17 cellular contexts compared by ENCODE assay signal in genomic region chr20:19697415-19697814, GRCh38.
DNase-seq lines count a peak whose midpoint lies in the region; ATAC-seq and TF ChIP-seq lines count a peak whose summit lies in the region.
"Had no signal": no experiment of that assay in that cellular context is flagged by ENCODE, and none has a peak within 500 bp of the region (broad histone marks: within the 10 kb centered on the region; RNA-seq: fewer than 3 reads in every experiment).

No MANE protein-coding gene starts in this region.

- H3K9me3 ChIP-seq in IMR-90 (ENCODE audit: control insufficient read depth, insufficient read depth, low read length): no peaks in the 10 kb centered on the region
- no peaks in the 10 kb centered on the region for H3K9me3 ChIP-seq in mammary epithelial cell (replicated peaks; ENCODE audit: insufficient read depth, low read length)
- H3K9me3 ChIP-seq: HAP-1 had no signal

- no peak overlapping the region for H3K4me3 Mint-ChIP-seq in type B pancreatic cell
- no peak overlapping the region for H3K4me3 Mint-ChIP-seq in stimulated activated naive B cell treated with anti-CD40 and anti-IgM and Interleukin-4, amounts not matched to agents 10 μg/mL and 1 μg/mL and 100 μg/mL, for 72 hours
- H3K4me3 Mint-ChIP-seq: CD14-positive monocyte; CD4-positive, alpha-beta memory T cell had no signal

- BruUV-seq in IMR-90 (replicated peaks; lab: Mats Ljungman, UMichigan): no TSS peak
- BruUV-seq in mammary epithelial cell (replicated peaks; lab: Mats Ljungman, UMichigan): no TSS peak

- H4K8ac ChIP-seq in IMR-90 (ENCODE audit: low read depth in 2 of 2, low read length in 2 of 2): no peak overlapping the region

- dilution Hi-C loops in IMR-90 (cut with HindIII; ENCODE audit: low sequenced_read_pairs, unreplicated experiment): no loop called here
- dilution Hi-C loops in mammary epithelial cell (cut with HindIII; ENCODE audit: low sequenced_read_pairs): no loop called here

- H3K4me3 ChIP-seq in IMR-90 (ENCODE audit: insufficient read depth, low read depth, low read length) (no peak overlapping the region), mammary epithelial cell (replicated peaks in 1 of 3; ENCODE audit: insufficient read depth in 1 of 3, low read depth in 2 of 3, low read length in 3 of 3) (no peak overlapping the region)
- H3K4me3 ChIP-seq: BLaER1, GM23248, HAP-1 had no signal

- H3K4ac ChIP-seq in IMR-90 (ENCODE audit: low read depth, low read length): no peak overlapping the region

- no peak for DNase-seq in IMR-90
- peak; percentile 20 for DNase-seq in mammary epithelial cell
- no peak for DNase-seq in type B pancreatic cell (ENCODE audit: extremely low spot score, unreplicated experiment)
- DNase-seq in ureter (ENCODE audit: low spot score): no peak
- DNase-seq in activated CD4-positive, alpha-beta T cell treated with anti-CD3 and anti-CD28 coated beads for 1 hour: no peak
- no peak for DNase-seq in stimulated activated naive B cell treated with anti-CD40 and anti-IgM and Interleukin-4, amounts not matched to agents 10 μg/mL and 1 μg/mL and 100 μg/mL, for 72 hours
- DNase-seq: 8988T; CD4-positive, alpha-beta memory T cell; DMS153; DMS79; GDM1; GM23248 had no signal

- peaks cover 14% of the 10 kb centered on the region for H3K9me3 Mint-ChIP-seq in type B pancreatic cell
- H3K9me3 Mint-ChIP-seq in stimulated activated naive B cell treated with anti-CD40 and anti-IgM and Interleukin-4, amounts not matched to agents 10 μg/mL and 1 μg/mL and 100 μg/mL, for 72 hours: peaks cover 6 to 9% of the 10 kb centered on the region in 2 donors

- no peak for TF ChIP-seq RAD21 in IMR-90 (IDR thresholded peaks at IDR 0.05; ENCODE audit: low read length)

- H3K9me1 ChIP-seq in IMR-90 (ENCODE audit: insufficient read depth, low read length): peaks cover 6% of the 10 kb centered on the region; the same call in 1 of the 2 replicates

- no peak overlapping the region for H2AK9ac ChIP-seq in IMR-90 (replicated peaks; ENCODE audit: low read depth, low read length, poor library complexity)

- H3K4me1 Mint-ChIP-seq in type B pancreatic cell (ENCODE audit: unreplicated experiment): peaks cover 23% of the 10 kb centered on the region
- H3K4me1 Mint-ChIP-seq in stimulated activated naive B cell treated with anti-CD40 and anti-IgM and Interleukin-4, amounts not matched to agents 10 μg/mL and 1 μg/mL and 100 μg/mL, for 72 hours: peaks cover 38 to 78% of the 10 kb centered on the region in 2 donors

- H3K79me2 ChIP-seq in mammary epithelial cell (ENCODE audit: insufficient read depth, low read length): no peaks in the 10 kb centered on the region

- POLR2A ChIA-PET in IMR-90 (lab: Charles Lee; ENCODE audit: unreplicated experiment): no interaction called here

- H3K36me3 Mint-ChIP-seq in type B pancreatic cell: peaks cover 28% of the 10 kb centered on the region
- H3K36me3 Mint-ChIP-seq in stimulated activated naive B cell treated with anti-CD40 and anti-IgM and Interleukin-4, amounts not matched to agents 10 μg/mL and 1 μg/mL and 100 μg/mL, for 72 hours: peaks cover 16 to 27% of the 10 kb centered on the region in 2 donors
- H3K36me3 Mint-ChIP-seq: CD4-positive, alpha-beta memory T cell had no signal

- H2BK15ac ChIP-seq in IMR-90 (ENCODE audit: low read depth, low read length): no peak overlapping the region

- H2BK5ac ChIP-seq in IMR-90 (ENCODE audit: low read depth, low read length, poor library complexity, severe bottlenecking): no peak overlapping the region

- H3K27ac ChIP-seq in IMR-90 (ENCODE audit: insufficient read depth, low read length) (no peak overlapping the region), mammary epithelial cell (ENCODE audit: insufficient read depth, low read depth, low read length) (no peak overlapping the region)
- H3K27ac ChIP-seq: BLaER1, GM23248, HL-60 had no signal

- H4K20me1 ChIP-seq in IMR-90 (ENCODE audit: insufficient read depth, low read length) (no peaks in the 10 kb centered on the region), mammary epithelial cell (ENCODE audit: insufficient read depth, low read length) (no peaks in the 10 kb centered on the region)
- H4K20me1 ChIP-seq: BLaER1 had no signal

- CTCF ChIA-PET in IMR-90 (lab: Yijun Ruan, JAX) (no interaction called here), mammary epithelial cell (lab: Charles Lee; ENCODE audit: low non-redundant PET) (no interaction called here)

- H2AFZ ChIP-seq in IMR-90 (replicated peaks; ENCODE audit: low read length, poor library complexity): no peak overlapping the region
- H2AFZ ChIP-seq in mammary epithelial cell (ENCODE audit: low read depth, low read length): no peak overlapping the region
- H2AFZ ChIP-seq: GM23248 had no signal

- H3K18ac ChIP-seq in IMR-90 (ENCODE audit: low read depth, low read length): no peak overlapping the region

- no peak for TF ChIP-seq POLR2A in IMR-90 (IDR thresholded peaks at IDR 0.05; ENCODE audit: low read depth, low read length)

- H3K56ac ChIP-seq in IMR-90 (ENCODE audit: extremely low read depth, insufficient read depth, low read length): no peak overlapping the region

- H2BK120ac ChIP-seq in IMR-90 (ENCODE audit: low read depth, low read length): 0 out of 2 replicates have a peak overlapping the region, but pooled peaks have one; percentile 10

- H3K4me1 ChIP-seq in IMR-90 (ENCODE audit: control insufficient read depth, insufficient read depth, low read length) (peaks cover 6% of the 10 kb centered on the region; the same call in 1 of the 2 replicates), mammary epithelial cell (ENCODE audit: insufficient read depth, low read length) (peaks cover 24% of the 10 kb centered on the region)
- H3K4me1 ChIP-seq: HAP-1 had no signal

- no peak for ATAC-seq in IMR-90 (ENCODE audit: low read depth)
- peak; percentile 50 for ATAC-seq in esophagus mucosa
- ATAC-seq in stimulated activated naive B cell treated with anti-CD40 and anti-IgM and Interleukin-4, amounts not matched to agents 10 μg/mL and 1 μg/mL and 100 μg/mL, for 72 hours (replicated peaks): no peak

- H3K27me3 ChIP-seq in IMR-90 (ENCODE audit: control insufficient read depth, insufficient read depth, low read length) (no peaks in the 10 kb centered on the region), mammary epithelial cell (ENCODE audit: insufficient read depth, low read length) (no peaks in the 10 kb centered on the region)
- H3K27me3 ChIP-seq: BLaER1 had no signal

- peak overlapping the region; percentile 6; the same call in 1 of the 2 replicates for H2BK20ac ChIP-seq in IMR-90 (ENCODE audit: low read depth, low read length)

- no peak overlapping the region for H3K14ac ChIP-seq in IMR-90 (replicated peaks; ENCODE audit: low read depth, low read length)

- H3K79me1 ChIP-seq in IMR-90 (ENCODE audit: low read depth in 1 of 2, low read length in 2 of 2): no peaks in the 10 kb centered on the region

- H3K9ac ChIP-seq in IMR-90 (ENCODE audit: low read depth, low read length) (no peak overlapping the region), mammary epithelial cell (ENCODE audit: insufficient read depth, low read length) (no peak overlapping the region)
- H3K9ac ChIP-seq: BLaER1, GM23248 had no signal

- no peak overlapping the region for H4K5ac ChIP-seq in IMR-90 (ENCODE audit: low read depth, low read length)

- 0 out of 2 replicates have a peak overlapping the region, but pooled peaks have one; percentile 24 for H2AK5ac ChIP-seq in IMR-90 (ENCODE audit: low read depth, low read length)

- in situ Hi-C loops in IMR-90 (cut with MboI; ENCODE audit: low sequenced_read_pairs) (loop anchor here (10.0 to 25.0 kb wide), 2 partner anchors 187 to 540 kb away; no protein-coding TSS in a partner anchor), mammary epithelial cell (cut with MboI; ENCODE audit: low sequenced_read_pairs in 2 of 2) (no loop called here)

- intact Hi-C loops in IMR-90 (cut with micrococcal nuclease) (no loop called here), mammary epithelial cell (cut with micrococcal nuclease) (no loop called here)

- H3K27ac Mint-ChIP-seq in type B pancreatic cell: peak overlapping the region; percentile 71
- H3K27ac Mint-ChIP-seq in stimulated activated naive B cell treated with anti-CD40 and anti-IgM and Interleukin-4, amounts not matched to agents 10 μg/mL and 1 μg/mL and 100 μg/mL, for 72 hours: no peak overlapping the region
- H3K27ac Mint-ChIP-seq: CD14-positive monocyte; CD4-positive, alpha-beta memory T cell had no signal

- WGBS in IMR-90 (ENCODE audit: extremely low coverage in 2 of 2, insufficient read length in 1 of 2), 2 experiments: no CpG with 5 or more reads among the region's 2 CpGs
- WGBS in mammary epithelial cell (ENCODE audit: low coverage, missing lambda C conversion rate): 93% methylated on average over 2 of the region's 2 CpGs

- H3K4me2 ChIP-seq in IMR-90 (ENCODE audit: low read depth, low read length): no peak overlapping the region
- H3K4me2 ChIP-seq in mammary epithelial cell (ENCODE audit: insufficient read depth, low read depth, low read length): no peak overlapping the region
- H3K4me2 ChIP-seq: BLaER1 had no signal

- H4K91ac ChIP-seq in IMR-90 (ENCODE audit: insufficient read depth, low read depth, low read length): no peak overlapping the region

- H3K36me3 ChIP-seq in IMR-90 (ENCODE audit: control insufficient read depth, insufficient read depth, low read length): no peaks in the 10 kb centered on the region
- no peaks in the 10 kb centered on the region for H3K36me3 ChIP-seq in mammary epithelial cell (ENCODE audit: insufficient read depth, low read length)
- H3K36me3 ChIP-seq: BLaER1, HAP-1 had no signal

- no peak overlapping the region for H3K23ac ChIP-seq in IMR-90 (ENCODE audit: low read depth, low read length)

- no peaks in the 10 kb centered on the region for H3K27me3 Mint-ChIP-seq in type B pancreatic cell
- H3K27me3 Mint-ChIP-seq in stimulated activated naive B cell treated with anti-CD40 and anti-IgM and Interleukin-4, amounts not matched to agents 10 μg/mL and 1 μg/mL and 100 μg/mL, for 72 hours: no peaks in the 10 kb centered on the region

- TF ChIP-seq CTCF in IMR-90 (conservative IDR thresholded peaks at IDR 0.05; ENCODE audit: low read depth, low read length) (no peak), mammary epithelial cell (conservative IDR thresholded peaks at IDR 0.05 in 1 of 2, IDR thresholded peaks at IDR 0.05 in 1 of 2; ENCODE audit: extremely low read depth in 1 of 2, insufficient read depth in 1 of 2, low read depth in 1 of 2, low read length in 2 of 2) (no peak), type B pancreatic cell (conservative IDR thresholded peaks at IDR 0.05) (no peak)

TF ChIP-seq in IMR-90, 13 proteins besides CTCF, POLR2A, EP300 and RAD21 (continues in another document):
- TF ChIP-seq MXI1 (IDR thresholded peaks at IDR 0.05; ENCODE audit: borderline replicate concordance, low read depth, low read length) (no peak), BHLHE40 (IDR thresholded peaks at IDR 0.05; ENCODE audit: low read depth, low read length) (no peak), CEBPB (IDR thresholded peaks at IDR 0.05; ENCODE audit: low read depth, low read length) (no peak), SMC3 (IDR thresholded peaks at IDR 0.05; ENCODE audit: low read depth, low read length) (no peak), RCOR1 (IDR thresholded peaks at IDR 0.05; ENCODE audit: insufficient replicate concordance, low read length) (no peak)
